ENCODE assay signal across 27 cellular contexts in the genomic region with DNA sequence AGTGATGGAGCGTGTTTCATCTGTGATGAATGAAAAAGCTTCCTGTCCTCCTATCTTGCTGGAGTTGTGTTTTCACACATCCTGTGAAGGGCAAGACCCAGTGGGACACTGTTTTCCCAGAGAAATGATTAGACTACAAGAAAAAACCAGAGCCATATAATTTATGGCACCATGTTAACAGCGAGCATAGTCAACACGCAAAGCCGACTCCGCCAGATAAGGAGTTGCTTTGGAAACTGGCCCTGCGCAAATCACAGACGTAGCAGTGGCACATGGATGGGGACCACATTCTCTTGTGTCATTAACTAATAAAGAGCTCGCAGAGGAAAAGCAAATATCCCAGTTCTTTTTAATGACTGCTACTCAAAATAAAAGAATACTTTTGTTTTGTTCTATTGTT.
DNase-seq lines count a peak whose midpoint lies in the region; ATAC-seq, FAIRE-seq and TF ChIP-seq lines count a peak whose summit lies in the region.
"Had no signal": no experiment of that assay in that cellular context is flagged by ENCODE, and none has a peak within 500 bp of the region (broad histone marks: within the 10 kb centered on the region; RNA-seq: fewer than 3 reads in every experiment).

No MANE protein-coding gene starts in this region.

- in situ Hi-C loops in K562 (cut with MboI): no loop called here

- intact Hi-C loops in K562 (cut with micrococcal nuclease): no loop called here
- intact Hi-C loops in prostate gland (cut with DNase I): no loop called here

- H3K79me2 ChIP-seq in K562 (ENCODE audit: control insufficient read depth, insufficient read depth, low read length) (no peaks in the 10 kb centered on the region), smooth muscle cell (ENCODE audit: low read depth) (no peaks in the 10 kb centered on the region)

- H3K4me3 ChIP-seq in K562 (no peak overlapping the region), smooth muscle cell (no peak overlapping the region), prostate gland (no peak overlapping the region)
- H3K4me3 ChIP-seq: GM23248, HAP-1, PC-9, SJCRH30 had no signal

- no peak for TF ChIP-seq POLR2A in K562 (conservative IDR thresholded peaks at IDR 0.05)
- TF ChIP-seq POLR2A in prostate gland (IDR thresholded peaks at IDR 0.05): no peak

- H4K20me1 ChIP-seq in K562 (replicated peaks; ENCODE audit: control insufficient read depth, insufficient read depth, low read length) (no peaks in the 10 kb centered on the region), smooth muscle cell (ENCODE audit: low read depth) (no peaks in the 10 kb centered on the region)

- no TSS peak for BruUV-seq in K562 (replicated peaks; lab: Mats Ljungman, UMichigan)

- H2AFZ ChIP-seq in K562 (ENCODE audit: low read depth, low read length) (no peak overlapping the region), smooth muscle cell (ENCODE audit: low read depth) (no peak overlapping the region)
- H2AFZ ChIP-seq: GM23248, PC-9 had no signal

- peaks cover 6 to 7% of the 10 kb centered on the region in 2 donors for H3K27me3 Mint-ChIP-seq in natural killer cell treated with Interleukin-12 subunit alpha and Interleukin-12 subunit beta and Interleukin-15 and Interleukin-18, amount 100 ng/mL, for 72 hours
- H3K27me3 Mint-ChIP-seq: CD4-positive, CD25-positive, alpha-beta regulatory T cell had no signal

- DNase-seq in NCI-H748 (lab: John Stamatoyannopoulos, UW; ENCODE audit: unreplicated experiment) (peak; percentile 56), NCI-H748 treated with DMSO at 0.1 percent for 48 hours (lab: John Stamatoyannopoulos, UW) (no peak), K562 (ENCODE audit: extremely low read depth in 1 of 4, low spot score in 3 of 4) (peak in 1 of 4 experiments; percentile 45), left kidney (ENCODE audit: low read depth, low spot score) (peak; percentile 61), smooth muscle cell (lab: John Stamatoyannopoulos, UW; ENCODE audit: unreplicated experiment) (no peak), prostate gland (ENCODE audit: low spot score) (no peak)
- DNase-seq in natural killer cell treated with Interleukin-12 subunit alpha and Interleukin-12 subunit beta and Interleukin-15 and Interleukin-18, amount 100 ng/mL, for 72 hours (ENCODE audit: low spot score): no peak
- DNase-seq: 8988T; CD4-positive, CD25-positive, alpha-beta regulatory T cell; DMS79 treated with DMSO at 0.1 percent for 48 hours; GM23248; HFFc6; NCI-H1092; NCI-H1417 treated with DMSO at 0.1 percent for 48 hours; NCI-H187 treated with DMSO at 0.1 percent for 48 hours; NCI-H2107; NCI-H446; NCI-H524 treated with DMSO at 0.1 percent for 48 hours; PC-9; SJCRH30 had no signal

- H3K9me3 ChIP-seq in K562 (replicated peaks; ENCODE audit: control insufficient read depth, insufficient read depth, low read depth, low read length) (no peaks in the 10 kb centered on the region), smooth muscle cell (replicated peaks; ENCODE audit: low read depth) (no peaks in the 10 kb centered on the region), prostate gland (no peaks in the 10 kb centered on the region)
- H3K9me3 ChIP-seq: HAP-1 had no signal

- H3K36me3 Mint-ChIP-seq in natural killer cell treated with Interleukin-12 subunit alpha and Interleukin-12 subunit beta and Interleukin-15 and Interleukin-18, amount 100 ng/mL, for 72 hours: no peaks in the 10 kb centered on the region
- H3K36me3 Mint-ChIP-seq: CD4-positive, CD25-positive, alpha-beta regulatory T cell; IgD-negative memory B cell had no signal

- H3K4me2 ChIP-seq in K562 (ENCODE audit: insufficient read depth, low read length) (no peak overlapping the region), smooth muscle cell (no peak overlapping the region)
- H3K4me2 ChIP-seq: PC-9 had no signal

- H3F3A ChIP-seq in smooth muscle cell (ENCODE audit: low read depth): peaks cover 7% of the 10 kb centered on the region

- POLR2A ChIA-PET in K562 (lab: Yijun Ruan, JAX): no interaction called here

- H3K9me1 ChIP-seq in K562 (ENCODE audit: control insufficient read depth, insufficient read depth, low read length): no peaks in the 10 kb centered on the region

- H3K4me1 Mint-ChIP-seq in natural killer cell treated with Interleukin-12 subunit alpha and Interleukin-12 subunit beta and Interleukin-15 and Interleukin-18, amount 100 ng/mL, for 72 hours (ENCODE audit: low read depth in 2 of 2): peaks cover 5 to 7% of the 10 kb centered on the region in 2 donors

- peaks cover 2 to 10% of the 10 kb centered on the region in 2 experiments; a peak in 1 of 5 replicates for H3K27me3 ChIP-seq in K562 (ENCODE audit: control insufficient read depth in 2 of 2, insufficient read depth in 2 of 2, low read length in 2 of 2)
- no peaks in the 10 kb centered on the region for H3K27me3 ChIP-seq in smooth muscle cell (ENCODE audit: low read depth)
- H3K27me3 ChIP-seq in prostate gland (replicated peaks; ENCODE audit: insufficient read depth): no peaks in the 10 kb centered on the region
- H3K27me3 ChIP-seq: SJCRH30 had no signal

- 7% methylated on average over 8 of the region's 8 CpGs for whole genome bisulfite sequencing in K562 (ENCODE audit: insufficient coverage, low coverage, missing lambda C conversion rate)
- 17% methylated on average over 8 of the region's 8 CpGs for WGBS in smooth muscle cell (ENCODE audit: low lambda C conversion rate)
- 55% methylated on average over 8 of the region's 8 CpGs for WGBS in prostate gland

- no peak for FAIRE-seq in K562 (lab: Jason Lieb, UNC)
- FAIRE-seq: D721Med, GM19239, HTR-8/SVneo had no signal

- H3K4me1 ChIP-seq in K562 (replicated peaks in 1 of 2; ENCODE audit: control insufficient read depth in 2 of 2, insufficient read depth in 2 of 2, low read length in 2 of 2) (no peaks in the 10 kb centered on the region; a peak in 2 of 5 replicates), smooth muscle cell (ENCODE audit: low read depth) (peaks cover 13% of the 10 kb centered on the region), prostate gland (replicated peaks) (no peaks in the 10 kb centered on the region)
- H3K4me1 ChIP-seq: HAP-1, SJCRH30 had no signal

- TF ChIP-seq RAD21 in K562 (CRISPR knock-in tag; conservative IDR thresholded peaks at IDR 0.05 in 1 of 2, IDR thresholded peaks at IDR 0.05 in 1 of 2): no peak; a peak in 1 of 4 replicates

- no peak overlapping the region for H3K27ac ChIP-seq in K562 (ENCODE audit: extremely low read depth, low read depth, low read length)
- peak overlapping the region; percentile 3 for H3K27ac ChIP-seq in smooth muscle cell (ENCODE audit: low read depth)
- no peak overlapping the region for H3K27ac ChIP-seq in prostate gland
- H3K27ac ChIP-seq: GM23248, PC-9, SJCRH30 had no signal

- H3K9ac ChIP-seq in K562 (ENCODE audit: insufficient read depth in 1 of 2, low read depth in 2 of 2, low read length in 2 of 2) (no peak overlapping the region), smooth muscle cell (ENCODE audit: low read depth) (no peak overlapping the region)
- H3K9ac ChIP-seq: GM23248 had no signal

- TF ChIP-seq CTCF in K562 (IDR thresholded peaks at IDR 0.05 in 2 of 3, conservative IDR thresholded peaks at IDR 0.05 in 1 of 3; ENCODE audit: insufficient read depth in 2 of 3, low read depth in 1 of 3, low read length in 3 of 3) (no peak), smooth muscle cell (IDR thresholded peaks at IDR 0.05; ENCODE audit: borderline replicate concordance, insufficient read depth, poor library complexity, severe bottlenecking) (no peak), prostate gland (IDR thresholded peaks at IDR 0.05) (no peak)

- ATAC-seq in K562 (peak; percentile 37; the same call in 2 of the 3 replicates), HG03571 (IDR thresholded peaks at IDR 0.05; ENCODE audit: unreplicated experiment) (no peak)
- no peak for ATAC-seq in natural killer cell treated with Interleukin-12 subunit alpha and Interleukin-12 subunit beta and Interleukin-15 and Interleukin-18, amount 100 ng/mL, for 72 hours
- ATAC-seq: Right ventricle myocardium inferior had no signal

- H3K4me3 Mint-ChIP-seq in natural killer cell treated with Interleukin-12 subunit alpha and Interleukin-12 subunit beta and Interleukin-15 and Interleukin-18, amount 100 ng/mL, for 72 hours: no peak overlapping the region
- H3K4me3 Mint-ChIP-seq: CD4-positive, CD25-positive, alpha-beta regulatory T cell; HFFc6; IgD-negative memory B cell had no signal

- no peaks in the 10 kb centered on the region for H3K36me3 ChIP-seq in K562 (ENCODE audit: control insufficient read depth, insufficient read depth, low read length)
- H3K36me3 ChIP-seq in smooth muscle cell (ENCODE audit: low read depth): no peaks in the 10 kb centered on the region
- H3K36me3 ChIP-seq in prostate gland: no peaks in the 10 kb centered on the region
- H3K36me3 ChIP-seq: HAP-1, SJCRH30 had no signal

- CTCF ChIA-PET in K562 (lab: Yijun Ruan, JAX; ENCODE audit: low intra/inter-chr PET ratio): no interaction called here

- H3K27ac Mint-ChIP-seq in natural killer cell treated with Interleukin-12 subunit alpha and Interleukin-12 subunit beta and Interleukin-15 and Interleukin-18, amount 100 ng/mL, for 72 hours: no peak overlapping the region
- H3K27ac Mint-ChIP-seq: CD4-positive, CD25-positive, alpha-beta regulatory T cell; HFFc6; IgD-negative memory B cell had no signal

- peak; percentile 25; the same call in 1 of the 2 replicates for TF ChIP-seq EP300 in K562 (IDR thresholded peaks at IDR 0.05; ENCODE audit: low read length)

- H3K9me3 Mint-ChIP-seq in natural killer cell treated with Interleukin-12 subunit alpha and Interleukin-12 subunit beta and Interleukin-15 and Interleukin-18, amount 100 ng/mL, for 72 hours: no peaks in the 10 kb centered on the region
- H3K9me3 Mint-ChIP-seq: CD4-positive, CD25-positive, alpha-beta regulatory T cell; HFFc6; IgD-negative memory B cell had no signal

TF ChIP-seq in K562, 482 proteins besides CTCF, POLR2A, EP300 and RAD21 (continues in another document):
- TF ChIP-seq MYC (IDR thresholded peaks at IDR 0.05; ENCODE audit: low read depth, low read length) (0 out of 2 replicates have a peak, but pooled peaks have one; percentile 36), MYC (CRISPR knock-in tag; IDR thresholded peaks at IDR 0.05; ENCODE audit: borderline replicate concordance, low read depth) (no peak), MAZ (CRISPR knock-in tag; conservative IDR thresholded peaks at IDR 0.05 in 1 of 2, IDR thresholded peaks at IDR 0.05 in 1 of 2) (no peak)
- TF ChIP-seq, protein P1, sequence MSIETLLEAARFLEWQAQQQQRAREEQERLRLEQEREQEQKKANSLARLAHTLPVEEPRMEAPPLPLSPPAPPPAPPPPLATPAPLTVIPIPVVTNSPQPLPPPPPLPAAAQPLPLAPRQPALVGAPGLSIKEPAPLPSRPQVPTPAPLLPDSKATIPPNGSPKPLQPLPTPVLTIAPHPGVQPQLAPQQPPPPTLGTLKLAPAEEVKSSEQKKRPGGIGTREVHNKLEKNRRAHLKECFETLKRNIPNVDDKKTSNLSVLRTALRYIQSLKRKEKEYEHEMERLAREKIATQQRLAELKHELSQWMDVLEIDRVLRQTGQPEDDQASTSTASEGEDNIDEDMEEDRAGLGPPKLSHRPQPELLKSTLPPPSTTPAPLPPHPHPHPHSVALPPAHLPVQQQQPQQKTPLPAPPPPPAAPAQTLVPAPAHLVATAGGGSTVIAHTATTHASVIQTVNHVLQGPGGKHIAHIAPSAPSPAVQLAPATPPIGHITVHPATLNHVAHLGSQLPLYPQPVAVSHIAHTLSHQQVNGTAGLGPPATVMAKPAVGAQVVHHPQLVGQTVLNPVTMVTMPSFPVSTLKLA (conservative IDR thresholded peaks at IDR 0.05): peak in 1 of 2 experiments; percentile 31; a peak in 1 of 4 replicates

Comparison
In these comparisons a context has a peak if more than half of its experiments do, and no peak if none do; other contexts are left out.
1. DNase-seq: peak in NCI-H748 (single experiment) and left kidney (single experiment); none in NCI-H748 treated with DMSO at 0.1 percent for 48 hours (single experiment), smooth muscle cell (single experiment), natural killer cell treated with Interleukin-12 subunit alpha and Interleukin-12 subunit beta and Interleukin-15 and Interleukin-18, amount 100 ng/mL, for 72 hours (single experiment) and prostate gland (single experiment).